ENCODE assay signal across 9 cellular contexts in genomic region chr13:27960362-27961226, GRCh38. TPM values are rescaled to one million over a fixed set of nuclear protein-coding genes. Genes with fewer than 3 reads are reported as not detected.
DNase-seq lines count a peak whose midpoint lies in the region; ATAC-seq and TF ChIP-seq lines count a peak whose summit lies in the region.
"Had no signal": no experiment of that assay in that cellular context is flagged by ENCODE, and none has a peak within 500 bp of the region (broad histone marks: within the 10 kb centered on the region; RNA-seq: fewer than 3 reads in every experiment).

No MANE protein-coding gene starts in this region.

- H3K9me3 ChIP-seq in OCI-LY3 (ENCODE audit: insufficient read depth, low read length) (no peaks in the 10 kb centered on the region), colonic mucosa (no peaks in the 10 kb centered on the region), lower lobe of right lung (no peaks in the 10 kb centered on the region), upper lobe of left lung (no peaks in the 10 kb centered on the region)
- H3K9me3 ChIP-seq: SJSA1 had no signal

- H3K4me3 ChIP-seq in OCI-LY3 (ENCODE audit: low read length) (peak overlapping the region; percentile 86), colonic mucosa (peak overlapping the region; percentile 32), lower lobe of right lung (peak overlapping the region; percentile 45), upper lobe of left lung (peak overlapping the region in 3 of 4 donors; percentile 32 to 43 (median 34))
- H3K4me3 ChIP-seq: SJSA1 had no signal

- no peak for TF ChIP-seq POLR2A in upper lobe of left lung (IDR thresholded peaks at IDR 0.05)

- H3K9ac ChIP-seq in OCI-LY3 (ENCODE audit: low read length), result peak overlapping the region; percentile 49; the same call in 1 of the 2 replicates
- H3K9ac ChIP-seq in colonic mucosa (ENCODE audit: low read depth in 2 of 2, low read length in 2 of 2), result peak overlapping the region; percentile 54 to 100

- H3K36me3 ChIP-seq in OCI-LY3 (replicated peaks; ENCODE audit: low read depth, low read length) (no peaks in the 10 kb centered on the region), colonic mucosa (no peaks in the 10 kb centered on the region), lower lobe of right lung (no peaks in the 10 kb centered on the region), upper lobe of left lung (no peaks in the 10 kb centered on the region)
- H3K36me3 ChIP-seq: SJSA1 had no signal

- peak overlapping the region; percentile 79 for H2AFZ ChIP-seq in OCI-LY3 (ENCODE audit: low read depth, low read length)

- no peaks in the 10 kb centered on the region for H3K79me2 ChIP-seq in OCI-LY3 (ENCODE audit: low read length)

- DNase-seq in CD1c-positive myeloid dendritic cell (ENCODE audit: extremely low spot score) (peak; percentile 54), colonic mucosa (peak; percentile 91), lower lobe of right lung (peak; percentile 72), upper lobe of left lung (peak; percentile 64 to 93), DMS114 treated with DMSO at 0.1 percent for 48 hours (lab: John Stamatoyannopoulos, UW; ENCODE audit: unreplicated experiment) (no peak), NCI-H345 treated with DMSO at 0.1 percent for 48 hours (lab: John Stamatoyannopoulos, UW; ENCODE audit: unreplicated experiment) (no peak)

- H3K27ac ChIP-seq in OCI-LY3 (ENCODE audit: low read length) (no peak overlapping the region), colonic mucosa (peak overlapping the region; percentile 91), lower lobe of right lung (no peak overlapping the region), upper lobe of left lung (no peak overlapping the region)
- H3K27ac ChIP-seq: SJSA1 had no signal

- WGBS in upper lobe of left lung, 2 donors, result 2 to 3% methylated on average over 15 to 70 of the region's 73 CpGs

- H3K4me2 ChIP-seq in OCI-LY3 (ENCODE audit: low read length), result peak overlapping the region; percentile 95

- H3K27me3 ChIP-seq in OCI-LY3 (ENCODE audit: low read depth, low read length) (no peaks in the 10 kb centered on the region), colonic mucosa (peaks cover 10% of the 10 kb centered on the region), lower lobe of right lung (ENCODE audit: low read depth) (peaks cover 98% of the 10 kb centered on the region), upper lobe of left lung (peaks cover 0 to 68% (median 34%) of the 10 kb centered on the region in 4 donors)

- no peaks in the 10 kb centered on the region for H3K4me1 ChIP-seq in OCI-LY3 (ENCODE audit: low read length)
- peaks cover 9% of the 10 kb centered on the region for H3K4me1 ChIP-seq in colonic mucosa
- H3K4me1 ChIP-seq in lower lobe of right lung, result peaks cover 19% of the 10 kb centered on the region
- peaks cover 13 to 22% (median 15%) of the 10 kb centered on the region in 4 donors for H3K4me1 ChIP-seq in upper lobe of left lung

- TF ChIP-seq CTCF in OCI-LY3 (IDR thresholded peaks at IDR 0.05; ENCODE audit: low read depth, low read length) (peak; percentile 66), colonic mucosa (IDR thresholded peaks at IDR 0.05) (peak; percentile 58), lower lobe of right lung (IDR thresholded peaks at IDR 0.05) (peak; percentile 41), upper lobe of left lung (IDR thresholded peaks at IDR 0.05) (peak in 4 of 6 experiments; percentile 16 to 40 (median 28))

- H4K20me1 ChIP-seq in OCI-LY3 (ENCODE audit: insufficient read depth, low read length), result no peaks in the 10 kb centered on the region

- TF ChIP-seq EP300 in upper lobe of left lung (IDR thresholded peaks at IDR 0.05), result no peak

- intact Hi-C loops in colonic mucosa (cut with DNase I), result no loop called here
- intact Hi-C loops in lower lobe of right lung (cut with DNase I), result no loop called here

- peak; percentile 57 for ATAC-seq in GM21786 (IDR thresholded peaks at IDR 0.05; ENCODE audit: unreplicated experiment)
- ATAC-seq in lower lobe of right lung, result peak; percentile 91 to 96
- ATAC-seq in upper lobe of left lung (ENCODE audit: low FRiP score in 2 of 2), result peak; percentile 56 to 80

RNA-seq across cellular contexts. Expression of gene CDX2, which starts 8.5 kb away (rescaled TPM):
- 100 to 1,000 TPM; 271 to 391 TPM for total RNA-seq in colonic mucosa
- total RNA-seq in lower lobe of right lung, result not detected
- under 1 TPM in 1 of 6 donors, not detected in 5; 0.14 TPM for total RNA-seq in upper lobe of left lung
- total RNA-seq: SJSA1 had no signal

RNA-seq across cellular contexts. Expression of gene URAD, which starts 27.9 kb away (rescaled TPM):
- 10 to 100 TPM; 26.9 to 40.7 TPM for total RNA-seq in colonic mucosa
- not detected for total RNA-seq in lower lobe of right lung
- total RNA-seq in upper lobe of left lung, result under 1 TPM in 1 of 6 donors, not detected in 5; 0.27 TPM
- total RNA-seq: SJSA1 had no signal

RNA-seq across cellular contexts. Expression of gene PDX1, which starts 40.8 kb away (rescaled TPM):
- total RNA-seq in colonic mucosa, result under 1 TPM; 0.35 to 0.54 TPM
- total RNA-seq in lower lobe of right lung, result not detected
- total RNA-seq in upper lobe of left lung, result not detected
- total RNA-seq: SJSA1 had no signal

Comparison
In these comparisons a context has a peak if more than half of its experiments do, and no peak if none do; other contexts are left out.
1. DNase-seq: peak in CD1c-positive myeloid dendritic cell (single experiment), colonic mucosa (single experiment), lower lobe of right lung (single experiment) and upper lobe of left lung (2 of 2); none in DMS114 treated with DMSO at 0.1 percent for 48 hours (single experiment) and NCI-H345 treated with DMSO at 0.1 percent for 48 hours (single experiment).
2. H3K4me3 ChIP-seq: peak in every context shown above with its lines; median percentile 86 in OCI-LY3; 45 in lower lobe of right lung; 34 in upper lobe of left lung; 32 in colonic mucosa.
3. RNA of gene CDX2, which starts 8.5 kb away (total RNA-seq): 271 to 391 TPM in colonic mucosa; not detected in lower lobe of right lung (single experiment) and 0.14 TPM in upper lobe of left lung; every median in the first group is over 100 times any median in the second.
4. RNA of gene URAD, which starts 27.9 kb away (total RNA-seq): 26.9 to 40.7 TPM in colonic mucosa; not detected in lower lobe of right lung (single experiment) and 0.27 TPM in upper lobe of left lung; every median in the first group is over 10 times any median in the second.
5. Peak in every context shown above with its lines, with median percentiles within 50 percentile points of each other: ATAC-seq and CTCF ChIP-seq.